In genomic region chr3:113013593-113013992, GRCh38 we compare ENCODE assay signal across 14 cellular contexts. TPM values are rescaled to one million over a fixed set of nuclear protein-coding genes. Genes with fewer than 3 reads are reported as not detected.
"Had no signal": no experiment of that assay in that cellular context is flagged by ENCODE, and none has a peak within 500 bp of the region (broad histone marks: within the 10 kb centered on the region; RNA-seq: fewer than 3 reads in every experiment).

No MANE protein-coding gene starts in this region.

- DNase-seq: activated CD4-positive, alpha-beta T cell treated with anti-CD3 and anti-CD28 coated beads, Interleukin-2, amount 50 U/mL, for 4 hours; activated CD8-positive, alpha-beta memory T cell treated with anti-CD3 and anti-CD28 coated beads, Interleukin-2, amount 50 U/mL, for 4 hours; activated effector memory CD4-positive, alpha-beta T cell treated with anti-CD3 and anti-CD28 coated beads, Interleukin-2, amount 50 U/mL, for 16 hours; amniotic stem cell; erythroblast; hippocampal formation; kidney glomerular epithelial cell; stimulated activated CD4-positive, alpha-beta T cell treated with anti-CD3 and anti-CD28 coated beads, Interleukin-4, amount 100 ng/mL, for 4 hours had no signal

- H3K9me3 ChIP-seq: neutrophil, right atrium auricular region had no signal

- H3K4me3 Mint-ChIP-seq: dendritic cell treated with granulocyte-macrophage colony-stimulating factor and Interleukin-4, amounts not matched to agents 40 ng/mL and 50 ng/mL, for 4 days had no signal

- H3K27me3 Mint-ChIP-seq: brain; dendritic cell treated with granulocyte-macrophage colony-stimulating factor and Interleukin-4, amounts not matched to agents 40 ng/mL and 50 ng/mL, for 4 days had no signal

- H3K4me3 ChIP-seq: right atrium auricular region, skin epidermis had no signal

- H3K27ac Mint-ChIP-seq: dendritic cell treated with granulocyte-macrophage colony-stimulating factor and Interleukin-4, amounts not matched to agents 40 ng/mL and 50 ng/mL, for 4 days had no signal

- H3K27me3 ChIP-seq: neutrophil, right atrium auricular region had no signal

- H3K9me3 Mint-ChIP-seq: brain; dendritic cell treated with granulocyte-macrophage colony-stimulating factor and Interleukin-4, amounts not matched to agents 40 ng/mL and 50 ng/mL, for 4 days had no signal

- H3K27ac ChIP-seq: neutrophil, right atrium auricular region, skin epidermis had no signal

RNA-seq across cellular contexts. Expression of gene CD200R1, which starts 38.7 kb away (rescaled TPM):
- total RNA-seq: glomerular endothelial cell had no signal
